ENCODE assay signal across 10 cellular contexts in genomic region chr1:108533351-108534083, GRCh38. TPM values are rescaled to one million over a fixed set of nuclear protein-coding genes. Genes with fewer than 3 reads are reported as not detected.
A peak's percentile ranks its signal among the peaks of the same experiment; 100 is the strongest.
DNase-seq lines count a peak whose midpoint lies in the region; ATAC-seq and TF ChIP-seq lines count a peak whose summit lies in the region.
"Had no signal": no experiment of that assay in that cellular context is flagged by ENCODE, and none has a peak within 500 bp of the region (broad histone marks: within the 10 kb centered on the region; RNA-seq: fewer than 3 reads in every experiment).

No MANE protein-coding gene starts in this region.

- no peaks in the 10 kb centered on the region for H3K36me3 Mint-ChIP-seq in immature natural killer cell
- H3K36me3 Mint-ChIP-seq: activated naive CD8-positive, alpha-beta T cell treated with anti-CD3 and anti-CD28 coated beads, Interleukin-2, amount 10 ng/mL, durations not matched to agents 7 days and 5 days had no signal

- no peaks in the 10 kb centered on the region for H3K36me3 ChIP-seq in KOPT-K1 (ENCODE audit: insufficient read depth, low read length)
- H3K36me3 ChIP-seq: SJCRH30 had no signal

- DNase-seq in GM13977 (ENCODE audit: low spot score) (peak; percentile 62), left colon (peak in 1 of 2 donors; percentile 44), foreskin fibroblast (no peak), cortex of kidney (lab: John Stamatoyannopoulos, UW) (no peak), immature natural killer cell (no peak), retina (no peak)
- DNase-seq: activated naive CD8-positive, alpha-beta T cell treated with anti-CD3 and anti-CD28 coated beads, Interleukin-2, amount 10 ng/mL, durations not matched to agents 7 days and 5 days had no signal

- no peak for TF ChIP-seq CTCF in GM13977 (IDR thresholded peaks at IDR 0.05; ENCODE audit: extremely low read depth, insufficient read depth, missing control alignments)
- TF ChIP-seq CTCF in foreskin fibroblast (IDR thresholded peaks at IDR 0.05; ENCODE audit: low read depth, low read length): no peak

- no peaks in the 10 kb centered on the region for H3K9me3 Mint-ChIP-seq in immature natural killer cell

- peaks cover 0 to 3% of the 10 kb centered on the region in 2 donors for H3K4me1 Mint-ChIP-seq in immature natural killer cell
- H3K4me1 Mint-ChIP-seq: activated naive CD8-positive, alpha-beta T cell treated with anti-CD3 and anti-CD28 coated beads, Interleukin-2, amount 10 ng/mL, durations not matched to agents 7 days and 5 days had no signal

- ATAC-seq in GM21576 (IDR thresholded peaks at IDR 0.05; ENCODE audit: unreplicated experiment) (peak; percentile 53), left colon (peak; percentile 63)

- intact Hi-C loops in left colon (cut with DNase I, micrococcal nuclease): no loop called here

- H3K4me3 Mint-ChIP-seq in immature natural killer cell: peak overlapping the region in 1 of 5 donors; percentile 28
- H3K4me3 Mint-ChIP-seq: activated naive CD8-positive, alpha-beta T cell treated with anti-CD3 and anti-CD28 coated beads, Interleukin-2, amount 10 ng/mL, durations not matched to agents 7 days and 5 days had no signal

- peaks cover 7% of the 10 kb centered on the region for H3K9me3 ChIP-seq in KOPT-K1 (ENCODE audit: insufficient read depth, low read length, poor library complexity, severe bottlenecking)
- H3K9me3 ChIP-seq: SJCRH30 had no signal

- no peak overlapping the region for H3K27ac Mint-ChIP-seq in immature natural killer cell
- H3K27ac Mint-ChIP-seq: activated naive CD8-positive, alpha-beta T cell treated with anti-CD3 and anti-CD28 coated beads, Interleukin-2, amount 10 ng/mL, durations not matched to agents 7 days and 5 days had no signal

- no peak overlapping the region for H3K4me3 ChIP-seq in foreskin fibroblast (ENCODE audit: low read depth in 1 of 2, low read length in 2 of 2)
- H3K4me3 ChIP-seq: SJCRH30 had no signal

- in situ Hi-C loops in GM13977 (cut with MboI; ENCODE audit: low pct_unique_long_range_greater_than_20kb, low sequenced_read_pairs, unreplicated experiment): no loop called here

- H3K27me3 Mint-ChIP-seq in immature natural killer cell (ENCODE audit: low read depth in 3 of 3): peaks cover 0 to 9% (median 6%) of the 10 kb centered on the region in 3 donors

- H3K27ac ChIP-seq in KOPT-K1 (ENCODE audit: low read depth, low read length, poor library complexity, severe bottlenecking): peak overlapping the region; percentile 46
- H3K27ac ChIP-seq: SJCRH30 had no signal

RNA-seq across cellular contexts. Expression of gene EEIG2, which starts 26.4 kb away (rescaled TPM):
- total RNA-seq in left colon: 10 to 100 TPM; 31.1 to 35.8 TPM
- 1 to 10 TPM; 1.3 to 1.6 (median 1.4) TPM for polyA plus RNA-seq in immature natural killer cell
